12 cellular contexts compared by ENCODE assay signal in the genomic region with DNA sequence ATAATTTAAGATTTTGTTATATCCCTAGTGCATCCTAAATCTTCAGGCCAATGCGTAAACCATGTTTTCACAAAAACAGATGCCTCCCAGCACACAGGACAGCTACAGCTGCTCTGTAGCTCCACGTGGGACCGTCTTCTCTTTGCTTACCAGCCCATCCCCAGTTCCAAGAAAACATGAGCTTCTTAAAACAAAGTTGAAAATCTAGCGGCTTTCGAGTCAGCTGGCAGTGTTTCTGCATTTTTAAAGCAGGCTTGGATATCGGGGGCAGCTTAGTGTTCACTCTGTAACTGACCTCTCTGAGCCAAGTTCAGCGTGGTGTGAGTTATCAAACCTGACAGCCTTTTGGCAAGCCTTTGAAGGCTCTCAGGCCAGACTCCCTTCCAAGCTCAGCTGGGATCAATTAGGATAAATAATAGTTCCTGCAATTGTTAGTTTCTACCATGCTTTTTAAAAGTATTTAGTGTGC.
A peak's percentile ranks its signal among the peaks of the same experiment; 100 is the strongest.
DNase-seq lines count a peak whose midpoint lies in the region; ATAC-seq and TF ChIP-seq lines count a peak whose summit lies in the region.
"Had no signal": no experiment of that assay in that cellular context is flagged by ENCODE, and none has a peak within 500 bp of the region (broad histone marks: within the 10 kb centered on the region; RNA-seq: fewer than 3 reads in every experiment).

No MANE protein-coding gene starts in this region.

- peak overlapping the region; percentile 29 for H3K4me3 ChIP-seq in endocrine pancreas (ENCODE audit: control insufficient read depth, insufficient read depth, low read length)
- H3K4me3 ChIP-seq in lung: no peak overlapping the region
- no peak overlapping the region for H3K4me3 ChIP-seq in testis

- no peaks in the 10 kb centered on the region for H3K4me1 ChIP-seq in endocrine pancreas (ENCODE audit: control insufficient read depth, insufficient read depth, low read length)
- H3K4me1 ChIP-seq in lung (ENCODE audit: control insufficient read depth in 2 of 2, insufficient read depth in 2 of 2, low read length in 2 of 2): peaks cover 0 to 3% of the 10 kb centered on the region in 2 donors
- H3K4me1 ChIP-seq in testis: no peaks in the 10 kb centered on the region

- no peaks in the 10 kb centered on the region for H3K36me3 ChIP-seq in endocrine pancreas (ENCODE audit: control insufficient read depth, insufficient read depth, low read length)
- H3K36me3 ChIP-seq in lung (ENCODE audit: control insufficient read depth in 2 of 2, insufficient read depth in 2 of 2, low read length in 2 of 2): no peaks in the 10 kb centered on the region
- H3K36me3 ChIP-seq in testis (ENCODE audit: low read depth, missing control alignments): no peaks in the 10 kb centered on the region

- H3K27ac ChIP-seq in lung (ENCODE audit: low read depth in 1 of 2, low read length in 1 of 2) (peak overlapping the region; percentile 26 to 60), testis (peak overlapping the region in 1 of 2 donors; percentile 46)
- H3K27ac ChIP-seq: KMS-11 had no signal

- H3K9me3 ChIP-seq in endocrine pancreas (ENCODE audit: control insufficient read depth, low read length) (no peaks in the 10 kb centered on the region), lung (ENCODE audit: control insufficient read depth in 2 of 2, insufficient read depth in 1 of 2, low read length in 1 of 2) (peaks cover 0 to 3% of the 10 kb centered on the region in 2 donors), testis (no peaks in the 10 kb centered on the region)

- intact Hi-C loops in testis (cut with DNase I; ENCODE audit: low total_unique reads): no loop called here

- H3K27me3 ChIP-seq in endocrine pancreas (ENCODE audit: control insufficient read depth, insufficient read depth, low read length): no peaks in the 10 kb centered on the region
- no peaks in the 10 kb centered on the region for H3K27me3 ChIP-seq in lung (ENCODE audit: control insufficient read depth, insufficient read depth)
- H3K27me3 ChIP-seq in testis: no peaks in the 10 kb centered on the region

- ATAC-seq in lung (ENCODE audit: insufficient read depth, low FRiP score) (peak; percentile 34), GM19467 (IDR thresholded peaks at IDR 0.05; ENCODE audit: unreplicated experiment) (no peak), GM21515 (IDR thresholded peaks at IDR 0.05; ENCODE audit: unreplicated experiment) (no peak), HG03175 (IDR thresholded peaks at IDR 0.05; ENCODE audit: unreplicated experiment) (no peak)

- WGBS in lung, 2 donors: 51 to 64% methylated on average over 7 of the region's 7 CpGs
- whole genome bisulfite sequencing in testis, 2 donors: 16 to 21% methylated on average over 7 of the region's 7 CpGs

- TF ChIP-seq CTCF in lung (IDR thresholded peaks at IDR 0.05; ENCODE audit: control extremely low read depth, extremely low read depth) (no peak), testis (IDR thresholded peaks at IDR 0.05) (no peak)

- no peak overlapping the region for H3K9ac ChIP-seq in endocrine pancreas (ENCODE audit: control insufficient read depth, insufficient read depth, low read length)
- H3K9ac ChIP-seq: KMS-11 had no signal

- DNase-seq in M059J (ENCODE audit: low read depth): peak; percentile 67
- DNase-seq in lung (ENCODE audit: low spot score): peak; percentile 51
- DNase-seq in testis: peak; percentile 83
- DNase-seq in UCSD-AML1 (lab: John Stamatoyannopoulos, UW; ENCODE audit: unreplicated experiment): no peak
- DNase-seq: activated CD4-positive, CD25-positive, alpha-beta regulatory T cell; DMS79 treated with DMSO at 0.1 percent for 48 hours; NCI-H69 had no signal

- no peak for TF ChIP-seq POLR2A in testis (IDR thresholded peaks at IDR 0.05)
